In the genomic region with DNA sequence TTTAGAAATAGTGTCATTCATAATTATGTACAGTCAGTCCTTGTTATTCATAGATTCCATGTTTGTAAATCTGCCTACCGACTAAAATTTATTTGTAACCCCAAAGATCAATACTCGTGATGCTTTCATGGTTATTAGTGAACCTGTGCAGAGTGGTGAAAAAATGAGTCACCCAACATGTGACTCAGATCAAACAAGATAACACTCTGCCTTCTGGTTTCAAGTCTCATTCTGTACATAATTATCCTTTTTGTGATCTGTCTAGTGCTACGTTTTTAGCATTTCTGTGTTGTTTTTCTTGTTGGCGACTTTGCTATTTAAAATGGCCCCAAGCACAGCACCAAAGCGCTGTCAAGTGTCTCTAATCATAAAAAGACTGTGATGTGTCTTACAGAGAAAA, we compare ENCODE assay signal across 18 cellular contexts.
A peak's percentile ranks its signal among the peaks of the same experiment; 100 is the strongest.
DNase-seq lines count a peak whose midpoint lies in the region; ATAC-seq and TF ChIP-seq lines count a peak whose summit lies in the region.
"Had no signal": no experiment of that assay in that cellular context is flagged by ENCODE, and none has a peak within 500 bp of the region (broad histone marks: within the 10 kb centered on the region; RNA-seq: fewer than 3 reads in every experiment).

No MANE protein-coding gene starts in this region.

- DNase-seq in COLO829 (ENCODE audit: low spot score) (peak; percentile 43), RPMI7951 (ENCODE audit: low read depth) (peak; percentile 24), foreskin keratinocyte (no peak), NCI-H1105 treated with DMSO at 0.1 percent for 48 hours (lab: John Stamatoyannopoulos, UW) (no peak), brain microvascular endothelial cell (no peak)
- DNase-seq: BE2C, DMS 273 treated with DMSO at 0.1 percent for 48 hours, GDM1, IMR-90, NCI-H1417 treated with DMSO at 0.1 percent for 48 hours, NCI-H187, NCI-H446 treated with DMSO at 0.1 percent for 48 hours, NCI-H526 treated with DMSO at 0.1 percent for 48 hours, RPMI8226, SHP77 had no signal

- in situ Hi-C loops in brain microvascular endothelial cell (cut with HindIII; ENCODE audit: low pct_ligation_motif_present, low sequenced_read_pairs) = no loop called here

- no peaks in the 10 kb centered on the region for H3K36me3 ChIP-seq in brain microvascular endothelial cell (replicated peaks)
- H3K36me3 ChIP-seq: BE2C had no signal

- H3K27ac ChIP-seq in foreskin keratinocyte (no peak overlapping the region), brain microvascular endothelial cell (no peak overlapping the region)
- H3K27ac ChIP-seq: SK-N-MC had no signal

- TF ChIP-seq CTCF in foreskin keratinocyte (conservative IDR thresholded peaks at IDR 0.05) (no peak), brain microvascular endothelial cell (IDR thresholded peaks at IDR 0.05; ENCODE audit: low read depth, low read length, missing control alignments) (no peak)

- no peak overlapping the region for H3K4me3 ChIP-seq in brain microvascular endothelial cell (ENCODE audit: low read depth, low read length)
- H3K4me3 ChIP-seq: SK-N-MC had no signal

- H3K27me3 ChIP-seq in foreskin keratinocyte = peaks cover 4% of the 10 kb centered on the region
- H3K27me3 ChIP-seq in brain microvascular endothelial cell (replicated peaks) = no peaks in the 10 kb centered on the region
- H3K27me3 ChIP-seq: BE2C had no signal

- peak; percentile 41 for ATAC-seq in HG03520 (IDR thresholded peaks at IDR 0.05; ENCODE audit: unreplicated experiment)
- peak; percentile 21 for ATAC-seq in foreskin keratinocyte
- ATAC-seq in HG02938 (IDR thresholded peaks at IDR 0.05; ENCODE audit: unreplicated experiment) = no peak

- H3K4me1 ChIP-seq in foreskin keratinocyte = no peaks in the 10 kb centered on the region
- H3K4me1 ChIP-seq: BE2C had no signal

Comparison
In these comparisons a context has a peak if more than half of its experiments do, and no peak if none do; other contexts are left out.
1. DNase-seq: peak in COLO829 (single experiment) and RPMI7951 (single experiment); none in foreskin keratinocyte (0 of 2), NCI-H1105 treated with DMSO at 0.1 percent for 48 hours (single experiment) and brain microvascular endothelial cell (single experiment).